Comparison of ENCODE assay signal across 22 cellular contexts in genomic region chr11:67670316-67671210, GRCh38. TPM values are rescaled to one million over a fixed set of nuclear protein-coding genes. Genes with fewer than 3 reads are reported as not detected.
"Had no signal": no experiment of that assay in that cellular context is flagged by ENCODE, and none has a peak within 500 bp of the region (broad histone marks: within the 10 kb centered on the region; RNA-seq: fewer than 3 reads in every experiment).

No MANE protein-coding gene starts in this region.

- H3K4me3 Mint-ChIP-seq: activated CD4-positive, alpha-beta T cell treated with anti-CD3 and anti-CD28 coated beads, Interleukin-2, amount 10 ng/mL, durations not matched to agents 24 days and 14 days; activated CD8-positive, alpha-beta T cell treated with anti-CD3 and anti-CD28 coated beads for 36 hours; activated naive CD4-positive, alpha-beta T cell treated with anti-CD3 and anti-CD28 coated beads for 36 hours; activated T-cell treated with anti-CD3 and anti-CD28 coated beads, Interleukin-2, amount 50 U/mL, for 4 hours; central memory CD8-positive, alpha-beta T cell; stimulated activated naive CD8-positive, alpha-beta T cell treated with anti-CD3 and anti-CD28 coated beads, Interleukin-15, Interleukin-2, amounts not matched to agents 100 ng/mL and 50 ng/mL, for 24 hours had no signal

- H3K4me1 ChIP-seq: ascending aorta, psoas muscle had no signal

- H3K27me3 ChIP-seq: ascending aorta, colonic mucosa had no signal

- DNase-seq: activated CD4-positive, alpha-beta T cell treated with anti-CD3 and anti-CD28 coated beads, Interleukin-2, amount 10 ng/mL, durations not matched to agents 24 days and 14 days; activated CD8-positive, alpha-beta memory T cell treated with anti-CD3 and anti-CD28 coated beads, Interleukin-2, amount 50 U/mL, for 4 hours; activated CD8-positive, alpha-beta T cell treated with anti-CD3 and anti-CD28 coated beads for 36 hours; activated naive CD4-positive, alpha-beta T cell treated with anti-CD3 and anti-CD28 coated beads for 36 hours; activated T-cell treated with anti-CD3 and anti-CD28 coated beads, Interleukin-2, amount 50 U/mL, for 4 hours; colonic mucosa; head of caudate nucleus; psoas muscle; right cardiac atrium; transverse colon had no signal

- H3K36me3 ChIP-seq: ascending aorta, colonic mucosa, suprapubic skin, transverse colon had no signal

- H3K27ac ChIP-seq: ascending aorta, colonic mucosa, psoas muscle, suprapubic skin, transverse colon had no signal

- H3K9me3 Mint-ChIP-seq: activated CD4-positive, alpha-beta T cell treated with anti-CD3 and anti-CD28 coated beads, Interleukin-2, amount 10 ng/mL, durations not matched to agents 24 days and 14 days; activated CD8-positive, alpha-beta T cell treated with anti-CD3 and anti-CD28 coated beads for 36 hours; activated naive CD4-positive, alpha-beta T cell treated with anti-CD3 and anti-CD28 coated beads for 36 hours; activated T-cell treated with anti-CD3 and anti-CD28 coated beads, Interleukin-2, amount 50 U/mL, for 4 hours; central memory CD8-positive, alpha-beta T cell; stimulated activated naive CD8-positive, alpha-beta T cell treated with anti-CD3 and anti-CD28 coated beads, Interleukin-15, Interleukin-2, amounts not matched to agents 100 ng/mL and 50 ng/mL, for 24 hours had no signal

- H3K4me3 ChIP-seq: ascending aorta, colonic mucosa, lung, psoas muscle, skin epidermis, suprapubic skin, transverse colon had no signal

- H3K27ac Mint-ChIP-seq: activated CD4-positive, alpha-beta T cell treated with anti-CD3 and anti-CD28 coated beads, Interleukin-2, amount 10 ng/mL, durations not matched to agents 24 days and 14 days; activated CD8-positive, alpha-beta T cell treated with anti-CD3 and anti-CD28 coated beads for 36 hours; activated naive CD4-positive, alpha-beta T cell treated with anti-CD3 and anti-CD28 coated beads for 36 hours; stimulated activated naive CD8-positive, alpha-beta T cell treated with anti-CD3 and anti-CD28 coated beads, Interleukin-15, Interleukin-2, amounts not matched to agents 100 ng/mL and 50 ng/mL, for 24 hours had no signal

- H3K4me1 Mint-ChIP-seq: activated CD4-positive, alpha-beta T cell treated with anti-CD3 and anti-CD28 coated beads, Interleukin-2, amount 10 ng/mL, durations not matched to agents 24 days and 14 days; central memory CD8-positive, alpha-beta T cell had no signal

- ATAC-seq: activated CD8-positive, alpha-beta T cell treated with anti-CD3 and anti-CD28 coated beads for 36 hours; activated T-cell treated with anti-CD3 and anti-CD28 coated beads, Interleukin-2, amount 50 U/mL, for 4 hours; psoas muscle; right cardiac atrium had no signal

- H3K27me3 Mint-ChIP-seq: activated CD4-positive, alpha-beta T cell treated with anti-CD3 and anti-CD28 coated beads, Interleukin-2, amount 10 ng/mL, durations not matched to agents 24 days and 14 days; activated CD8-positive, alpha-beta T cell treated with anti-CD3 and anti-CD28 coated beads for 36 hours had no signal

- H3K9me3 ChIP-seq: ascending aorta, colonic mucosa, psoas muscle, suprapubic skin, transverse colon had no signal

RNA-seq across cellular contexts. Expression of gene ALDH3B2, which starts 3.9 kb away (rescaled TPM):
- total RNA-seq: activated CD4-positive, alpha-beta T cell treated with anti-CD3 and anti-CD28 coated beads, Interleukin-2, amount 10 ng/mL, durations not matched to agents 24 days and 14 days; activated CD8-positive, alpha-beta T cell treated with anti-CD3 and anti-CD28 coated beads for 36 hours; activated naive CD4-positive, alpha-beta T cell treated with anti-CD3 and anti-CD28 coated beads for 36 hours; activated T-cell treated with anti-CD3 and anti-CD28 coated beads, Interleukin-2, amount 50 U/mL, for 4 hours; ascending aorta; epithelial cell of proximal tubule; frontal cortex; omental fat pad; psoas muscle; right cardiac atrium; T-helper 2 cell treated with Interferon-gamma antibody and Interleukin-4, amounts not matched to agents 100 ng/mL and 5 ng/mL, for 36 hours had no signal
- polyA plus RNA-seq: neural cell, psoas muscle, right cardiac atrium had no signal

RNA-seq across cellular contexts. Expression of gene ACY3, which starts 20.0 kb away (rescaled TPM):
- total RNA-seq: activated CD4-positive, alpha-beta T cell treated with anti-CD3 and anti-CD28 coated beads, Interleukin-2, amount 10 ng/mL, durations not matched to agents 24 days and 14 days; activated naive CD4-positive, alpha-beta T cell treated with anti-CD3 and anti-CD28 coated beads for 36 hours; ascending aorta; epithelial cell of proximal tubule; frontal cortex; omental fat pad; psoas muscle; right cardiac atrium; suprapubic skin had no signal
- polyA plus RNA-seq: keratinocyte, neural cell, right cardiac atrium had no signal

RNA-seq across cellular contexts. Expression of gene TBX10, which starts 31.0 kb away (rescaled TPM):
- total RNA-seq: activated CD4-positive, alpha-beta T cell treated with anti-CD3 and anti-CD28 coated beads, Interleukin-2, amount 10 ng/mL, durations not matched to agents 24 days and 14 days; activated CD8-positive, alpha-beta T cell treated with anti-CD3 and anti-CD28 coated beads for 36 hours; activated naive CD4-positive, alpha-beta T cell treated with anti-CD3 and anti-CD28 coated beads for 36 hours; activated T-cell treated with anti-CD3 and anti-CD28 coated beads, Interleukin-2, amount 50 U/mL, for 4 hours; ascending aorta; epithelial cell of proximal tubule; frontal cortex; lung; omental fat pad; psoas muscle; right cardiac atrium; suprapubic skin; T-helper 2 cell treated with Interferon-gamma antibody and Interleukin-4, amounts not matched to agents 100 ng/mL and 5 ng/mL, for 36 hours had no signal
- polyA plus RNA-seq: keratinocyte, lung, neural cell, right cardiac atrium had no signal

RNA-seq across cellular contexts. Expression of gene NUDT8, which starts 40.8 kb away (rescaled TPM):
- polyA plus RNA-seq: neural cell had no signal
